ENCODE assay signal across 8 cellular contexts in genomic region chr1:155961937-155962336, GRCh38. TPM values are rescaled to one million over a fixed set of nuclear protein-coding genes. Genes with fewer than 3 reads are reported as not detected.
DNase-seq lines count a peak whose midpoint lies in the region; ATAC-seq and TF ChIP-seq lines count a peak whose summit lies in the region.

No MANE protein-coding gene starts in this region.

- intact Hi-C loops in CD4-positive, alpha-beta T cell (cut with DNase I, micrococcal nuclease), result no loop called here
- intact Hi-C loops in vagina (cut with DNase I), result no loop called here

- ATAC-seq in CD4-positive, alpha-beta T cell (ENCODE audit: poor library complexity), result peak; percentile 49

- CTCF ChIA-PET in CD4-positive, alpha-beta T cell (lab: Charles Lee), result interaction anchor here (1.0 kb wide), 1 partner anchor 15 kb away, joined by 3 read pairs; no protein-coding TSS in a partner anchor

- POLR2A ChIA-PET in CD4-positive, alpha-beta T cell (lab: Charles Lee), result interaction anchor here (2.2 kb wide), 1 partner anchor 16 kb away, joined by 20 read pairs; the partner anchor contains the start of gene ARHGEF2

- H3K27me3 Mint-ChIP-seq in CD4-positive, alpha-beta T cell, result no peaks in the 10 kb centered on the region

- peaks cover 90% of the 10 kb centered on the region for H3K36me3 ChIP-seq in HUES48 (ENCODE audit: control insufficient read depth, insufficient read depth, low read length)
- H3K36me3 ChIP-seq in brain microvascular endothelial cell (replicated peaks), result peaks cover 87% of the 10 kb centered on the region
- peaks cover 6 to 94% of the 10 kb centered on the region in 2 donors for H3K36me3 ChIP-seq in vagina

- H3K27me3 ChIP-seq in CD4-positive, alpha-beta T cell (ENCODE audit: control insufficient read depth, insufficient read depth, low read length), result no peaks in the 10 kb centered on the region
- H3K27me3 ChIP-seq in HUES48 (ENCODE audit: control insufficient read depth, insufficient read depth, low read length) (no peaks in the 10 kb centered on the region), brain microvascular endothelial cell (replicated peaks) (no peaks in the 10 kb centered on the region), layer of hippocampus (ENCODE audit: control insufficient read depth, insufficient read depth, low read length) (no peaks in the 10 kb centered on the region), vagina (no peaks in the 10 kb centered on the region)

- TF ChIP-seq CTCF in CD4-positive, alpha-beta T cell (IDR thresholded peaks at IDR 0.05), result no peak
- TF ChIP-seq CTCF in brain microvascular endothelial cell (IDR thresholded peaks at IDR 0.05; ENCODE audit: low read depth, low read length, missing control alignments) (peak; percentile 65), vagina (IDR thresholded peaks at IDR 0.05) (peak in 1 of 3 experiments; percentile 16)

- H3K27ac ChIP-seq in CD4-positive, alpha-beta T cell (ENCODE audit: low read depth, low read length), result peak overlapping the region; percentile 39
- H3K27ac ChIP-seq in HUES48 (ENCODE audit: low read depth, low read length), result peak overlapping the region; percentile 5
- peak overlapping the region; percentile 85 for H3K27ac ChIP-seq in brain microvascular endothelial cell
- H3K27ac ChIP-seq in layer of hippocampus (ENCODE audit: low read depth, low read length), result peak overlapping the region; percentile 64
- peak overlapping the region; percentile 18 for H3K27ac ChIP-seq in vagina

- TF ChIP-seq POLR2A in vagina (IDR thresholded peaks at IDR 0.05), result no peak

- no peak for DNase-seq in CD4-positive, alpha-beta T cell
- DNase-seq in brain microvascular endothelial cell, result peak; percentile 96
- DNase-seq in vagina (ENCODE audit: extremely low spot score in 2 of 2), result no peak
- no peak for DNase-seq in NOMO-1 treated with dmso at 0.1 percent for 144 hours (lab: John Stamatoyannopoulos, UW; ENCODE audit: unreplicated experiment)
- no peak for DNase-seq in middle frontal gyrus (ENCODE audit: extremely low spot score, low spot score)
- no peak for DNase-seq in SIG-M5 (lab: John Stamatoyannopoulos, UW)

- H3K9me3 ChIP-seq in CD4-positive, alpha-beta T cell (ENCODE audit: control insufficient read depth, low read length), result no peaks in the 10 kb centered on the region
- H3K9me3 ChIP-seq in HUES48 (ENCODE audit: control insufficient read depth, insufficient read depth, low read length), result no peaks in the 10 kb centered on the region
- no peaks in the 10 kb centered on the region for H3K9me3 ChIP-seq in vagina

- peaks cover 83% of the 10 kb centered on the region for H3K36me3 Mint-ChIP-seq in CD4-positive, alpha-beta T cell (ENCODE audit: low read depth)

- H3K4me3 ChIP-seq in HUES48 (ENCODE audit: low read depth, low read length) (no peak overlapping the region), brain microvascular endothelial cell (ENCODE audit: low read depth, low read length) (no peak overlapping the region), vagina (no peak overlapping the region)

- no peaks in the 10 kb centered on the region for H3K9me3 Mint-ChIP-seq in CD4-positive, alpha-beta T cell

- H3K4me3 Mint-ChIP-seq in CD4-positive, alpha-beta T cell, result no peak overlapping the region

- in situ Hi-C loops in brain microvascular endothelial cell (cut with HindIII; ENCODE audit: low pct_ligation_motif_present, low sequenced_read_pairs), result no loop called here

- H3K4me1 ChIP-seq in HUES48 (ENCODE audit: control insufficient read depth, insufficient read depth, low read length) (no peaks in the 10 kb centered on the region; the same call in 1 of the 2 replicates), vagina (peaks cover 17% of the 10 kb centered on the region)

- no peak overlapping the region for H3K9ac ChIP-seq in HUES48 (ENCODE audit: low read depth, low read length)

- H3K27ac Mint-ChIP-seq in CD4-positive, alpha-beta T cell, result peak overlapping the region; percentile 63

- peaks cover 2% of the 10 kb centered on the region for H3K4me1 Mint-ChIP-seq in CD4-positive, alpha-beta T cell (ENCODE audit: low read depth)

RNA-seq across cellular contexts. Expression of gene ARHGEF2, which starts 16.4 kb away (rescaled TPM):
- total RNA-seq in CD4-positive, alpha-beta T cell, result 10 to 100 TPM; 54.8 to 62.4 TPM
- total RNA-seq in vagina, result 76.4 TPM

RNA-seq across cellular contexts. Expression of gene RXFP4, which starts 20.5 kb away (rescaled TPM):
- total RNA-seq in CD4-positive, alpha-beta T cell, result not detected
- not detected for total RNA-seq in vagina

RNA-seq across cellular contexts. Expression of gene KHDC4, which starts 27.7 kb away (rescaled TPM):
- 10 to 100 TPM; 56.6 to 60.8 TPM for total RNA-seq in CD4-positive, alpha-beta T cell
- total RNA-seq in vagina, result 47.6 TPM

RNA-seq across cellular contexts. Expression of gene RIT1, which starts 50.8 kb away (rescaled TPM):
- total RNA-seq in CD4-positive, alpha-beta T cell, result 10 to 100 TPM; 66.2 to 67.0 TPM
- 38.3 TPM for total RNA-seq in vagina

RNA-seq across cellular contexts. Expression of gene SSR2, which starts 58.8 kb away (rescaled TPM):
- total RNA-seq in CD4-positive, alpha-beta T cell, result 100 to 1,000 TPM; 223 to 225 TPM
- total RNA-seq in vagina, result 187 TPM

Comparison
In these comparisons a context has a peak if more than half of its experiments do, and no peak if none do; other contexts are left out.
1. H3K27ac ChIP-seq: peak in every context shown above with its lines; median percentile 85 in brain microvascular endothelial cell; 64 in layer of hippocampus; 39 in CD4-positive, alpha-beta T cell; 18 in vagina; 5 in HUES48.